Comparison of ENCODE assay signal across 8 cellular contexts in the genomic region with DNA sequence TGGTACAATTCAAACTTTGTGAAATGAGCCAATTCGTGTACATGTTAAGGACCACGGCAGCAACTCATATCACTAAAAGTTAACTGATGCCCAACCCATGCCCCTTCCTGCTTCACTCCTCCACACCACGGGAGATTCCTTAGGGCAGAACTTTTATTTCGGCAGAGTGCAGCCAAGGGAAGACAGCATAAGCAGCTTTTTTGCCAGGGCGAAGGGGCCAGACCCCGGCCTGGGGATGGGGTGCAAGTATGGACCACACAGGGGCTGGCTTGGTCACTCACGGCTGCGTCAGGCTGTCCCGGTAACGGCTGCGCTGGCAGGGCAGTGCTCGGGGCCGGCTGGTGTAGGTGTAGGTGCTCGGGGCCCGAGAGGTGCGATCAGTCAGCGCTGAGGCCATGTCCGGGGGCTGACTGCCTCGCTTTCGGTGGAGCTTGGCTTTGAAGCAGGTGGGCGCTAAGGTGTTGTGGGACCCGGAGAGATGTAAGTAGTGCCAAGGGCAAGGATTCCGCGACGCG. TPM values are rescaled to one million over a fixed set of nuclear protein-coding genes. Genes with fewer than 3 reads are reported as not detected.
A peak's percentile ranks its signal among the peaks of the same experiment; 100 is the strongest.
DNase-seq lines count a peak whose midpoint lies in the region; ATAC-seq and TF ChIP-seq lines count a peak whose summit lies in the region.

No MANE protein-coding gene starts in this region.

- DNase-seq in M059J (ENCODE audit: low read depth) = peak; percentile 32
- DNase-seq in mammary epithelial cell = peak; percentile 42
- DNase-seq in medulla oblongata (ENCODE audit: extremely low spot score) = peak; percentile 11
- peak in 1 of 2 donors; percentile 50 for DNase-seq in upper lobe of left lung
- DNase-seq in KG1 (lab: John Stamatoyannopoulos, UW) = no peak
- DNase-seq in COLO668 (lab: John Stamatoyannopoulos, UW; ENCODE audit: unreplicated experiment) = no peak

- H3K9me3 ChIP-seq in mammary epithelial cell (replicated peaks; ENCODE audit: insufficient read depth, low read length) (no peaks in the 10 kb centered on the region), upper lobe of left lung (no peaks in the 10 kb centered on the region)

- in situ Hi-C loops in mammary epithelial cell (cut with MboI; ENCODE audit: low sequenced_read_pairs in 2 of 2) = loop anchor here (25.0 kb wide), 2 partner anchors 787 to 812 kb away; no protein-coding TSS in a partner anchor

- no peak for TF ChIP-seq EP300 in upper lobe of left lung (IDR thresholded peaks at IDR 0.05)

- peak overlapping the region; percentile 68 for H2AFZ ChIP-seq in mammary epithelial cell (ENCODE audit: low read depth, low read length)

- H3K4me1 ChIP-seq in mammary epithelial cell (ENCODE audit: insufficient read depth, low read length) (peaks cover 20% of the 10 kb centered on the region), upper lobe of left lung (peaks cover 0 to 23% (median 14%) of the 10 kb centered on the region in 4 donors)

- peaks cover 34% of the 10 kb centered on the region for H3K79me2 ChIP-seq in mammary epithelial cell (ENCODE audit: insufficient read depth, low read length)

- BruUV-seq in mammary epithelial cell (replicated peaks; lab: Mats Ljungman, UMichigan) = TSS peak; percentile 47

- no peaks in the 10 kb centered on the region for H4K20me1 ChIP-seq in mammary epithelial cell (ENCODE audit: insufficient read depth, low read length)

- no peak for TF ChIP-seq POLR2A in upper lobe of left lung (IDR thresholded peaks at IDR 0.05)

- intact Hi-C loops in mammary epithelial cell (cut with micrococcal nuclease) = no loop called here

- peak; percentile 20 for ATAC-seq in GM21825 (IDR thresholded peaks at IDR 0.05; ENCODE audit: unreplicated experiment)
- peak; percentile 42 to 68 for ATAC-seq in upper lobe of left lung (ENCODE audit: low FRiP score in 2 of 2)

- CTCF ChIA-PET in mammary epithelial cell (lab: Charles Lee; ENCODE audit: low non-redundant PET) = interaction anchor here (0.8 kb wide), 1 partner anchor 130 kb away, joined by 3 read pairs; no protein-coding TSS in a partner anchor

- peak overlapping the region; percentile 69 for H3K27ac ChIP-seq in mammary epithelial cell (ENCODE audit: insufficient read depth, low read depth, low read length)
- H3K27ac ChIP-seq in upper lobe of left lung = peak overlapping the region; percentile 82 to 92 (median 87)

- TF ChIP-seq CTCF in mammary epithelial cell (conservative IDR thresholded peaks at IDR 0.05 in 1 of 2, IDR thresholded peaks at IDR 0.05 in 1 of 2; ENCODE audit: extremely low read depth in 1 of 2, insufficient read depth in 1 of 2, low read depth in 1 of 2, low read length in 2 of 2) (no peak), upper lobe of left lung (IDR thresholded peaks at IDR 0.05) (no peak)

- H3K4me3 ChIP-seq in GM08714 (ENCODE audit: low read length) (peak overlapping the region; percentile 66), mammary epithelial cell (replicated peaks in 1 of 3; ENCODE audit: insufficient read depth in 1 of 3, low read depth in 2 of 3, low read length in 3 of 3) (peak overlapping the region; percentile 42 to 94 (median 65)), upper lobe of left lung (peak overlapping the region; percentile 55 to 85 (median 80))

- peak overlapping the region; percentile 89 for H3K4me2 ChIP-seq in mammary epithelial cell (ENCODE audit: insufficient read depth, low read depth, low read length)

- WGBS in mammary epithelial cell (ENCODE audit: low coverage, missing lambda C conversion rate) = 2% methylated on average over 22 of the region's 26 CpGs
- WGBS in upper lobe of left lung, 2 donors = 0 to 2% methylated on average over 15 to 26 of the region's 26 CpGs

- H3K36me3 ChIP-seq in mammary epithelial cell (ENCODE audit: insufficient read depth, low read length) (no peaks in the 10 kb centered on the region), upper lobe of left lung (no peaks in the 10 kb centered on the region)

- dilution Hi-C loops in mammary epithelial cell (cut with HindIII; ENCODE audit: low sequenced_read_pairs) = no loop called here

- H3K9ac ChIP-seq in mammary epithelial cell (ENCODE audit: insufficient read depth, low read length) = peak overlapping the region; percentile 74

- H3K27me3 ChIP-seq in mammary epithelial cell (ENCODE audit: insufficient read depth, low read length) = no peaks in the 10 kb centered on the region
- H3K27me3 ChIP-seq in upper lobe of left lung = no peaks in the 10 kb centered on the region

RNA-seq across cellular contexts. Expression of gene RSPH3, which starts 0.8 kb away (rescaled TPM):
- total RNA-seq in M059J (2014; rRNA removed; shearing (Covaris generic)) = 3.4 and 9.6 TPM in 2 replicates
- total RNA-seq in mammary epithelial cell = 10 to 100 TPM; 12.2 to 15.6 TPM
- polyA plus RNA-seq in mammary epithelial cell = 2.8 TPM
- 5.1 TPM for polyA minus RNA-seq in mammary epithelial cell
- 10 to 100 TPM; 14.7 to 22.0 (median 18.2) TPM for total RNA-seq in upper lobe of left lung

RNA-seq across cellular contexts. Expression of gene TAGAP, which starts 45.6 kb away (rescaled TPM):
- total RNA-seq in M059J (2014; rRNA removed; shearing (Covaris generic)) = 0.02 TPM in 1 of 2 replicates, not detected in the other
- total RNA-seq in mammary epithelial cell = under 1 TPM in 1 of 2 donors, not detected in 1; 0.33 TPM
- polyA plus RNA-seq in mammary epithelial cell = 0.11 TPM
- 1.6 TPM for polyA minus RNA-seq in mammary epithelial cell
- 10 to 100 TPM in 2 of 6 donors, 1 to 10 TPM in 4; 7.8 to 19.3 (median 8.8) TPM for total RNA-seq in upper lobe of left lung

Comparison
In these comparisons a context has a peak if more than half of its experiments do, and no peak if none do; other contexts are left out.
1. DNase-seq: peak in M059J (single experiment), mammary epithelial cell (single experiment) and medulla oblongata (single experiment); none in KG1 (single experiment) and COLO668 (single experiment).
2. Peak in every context shown above with its lines, with median percentiles within 50 percentile points of each other: H3K4me3 ChIP-seq.